8 cellular contexts compared by ENCODE assay signal in genomic region chr6:36679043-36679821, GRCh38. TPM values are rescaled to one million over a fixed set of nuclear protein-coding genes. Genes with fewer than 3 reads are reported as not detected.
DNase-seq lines count a peak whose midpoint lies in the region; ATAC-seq and TF ChIP-seq lines count a peak whose summit lies in the region.

No MANE protein-coding gene starts in this region.

- H3K36me3 Mint-ChIP-seq in Calu3 (ENCODE audit: insufficient read depth, unreplicated experiment): peaks cover 64% of the 10 kb centered on the region
- H3K36me3 Mint-ChIP-seq in activated CD4-positive, alpha-beta memory T cell treated with anti-CD3 and anti-CD28 coated beads for 36 hours: peaks cover 24% of the 10 kb centered on the region

- peak; percentile 65 for DNase-seq in Calu3
- DNase-seq in activated CD4-positive, alpha-beta memory T cell treated with anti-CD3 and anti-CD28 coated beads for 36 hours: peak; percentile 40
- DNase-seq in epithelial cell of esophagus (ENCODE audit: low read depth): peak; percentile 39
- DNase-seq in mucosa of gallbladder (ENCODE audit: low spot score): peak; percentile 53
- peak; percentile 85 to 96 for DNase-seq in tibial artery

- TF ChIP-seq CTCF in Calu3 (IDR thresholded peaks at IDR 0.05; ENCODE audit: unreplicated experiment) (no peak), epithelial cell of esophagus (IDR thresholded peaks at IDR 0.05; ENCODE audit: insufficient read depth, low read depth, low read length, missing control alignments) (no peak), tibial artery (IDR thresholded peaks at IDR 0.05) (no peak)

- intact Hi-C loops in Calu3 (cut with micrococcal nuclease; ENCODE audit: unreplicated experiment): loop anchor here (2.0 kb wide), 1 partner anchor 56 kb away; no protein-coding TSS in a partner anchor
- intact Hi-C loops in activated CD4-positive, alpha-beta memory T cell treated with anti-CD3 and anti-CD28 coated beads for 36 hours (cut with micrococcal nuclease): no loop called here
- intact Hi-C loops in tibial artery (cut with DNase I; ENCODE audit: low total_unique reads): loop anchor here (2.0 kb wide), 1 partner anchor 50 kb away; no protein-coding TSS in a partner anchor

- peak overlapping the region; percentile 99 to 100 for H3K27ac ChIP-seq in tibial artery

- H3K9me3 ChIP-seq in tibial artery: no peaks in the 10 kb centered on the region

- ATAC-seq in HG03439 (IDR thresholded peaks at IDR 0.05; ENCODE audit: unreplicated experiment) (no peak), HG02885 (IDR thresholded peaks at IDR 0.05; ENCODE audit: poor library complexity, unreplicated experiment) (no peak)

- peaks cover 0 to 60% (median 43%) of the 10 kb centered on the region in 4 donors for H3K4me1 ChIP-seq in tibial artery

- no peaks in the 10 kb centered on the region for H3K27me3 Mint-ChIP-seq in Calu3 (ENCODE audit: unreplicated experiment)
- peaks cover 4% of the 10 kb centered on the region for H3K27me3 Mint-ChIP-seq in activated CD4-positive, alpha-beta memory T cell treated with anti-CD3 and anti-CD28 coated beads for 36 hours

- TSS peak; percentile 34 for BruUV-seq in Calu3 (replicated peaks; lab: Mats Ljungman, UMichigan)

- H3K27ac Mint-ChIP-seq in Calu3 (ENCODE audit: unreplicated experiment): peak overlapping the region; percentile 85
- H3K27ac Mint-ChIP-seq in activated CD4-positive, alpha-beta memory T cell treated with anti-CD3 and anti-CD28 coated beads for 36 hours: peak overlapping the region; percentile 95

- no peaks in the 10 kb centered on the region for H3K9me3 Mint-ChIP-seq in Calu3 (ENCODE audit: low read depth, unreplicated experiment)
- no peaks in the 10 kb centered on the region for H3K9me3 Mint-ChIP-seq in activated CD4-positive, alpha-beta memory T cell treated with anti-CD3 and anti-CD28 coated beads for 36 hours

- peaks cover 11 to 27% (median 24%) of the 10 kb centered on the region in 3 donors for H3K36me3 ChIP-seq in tibial artery

- H3K4me3 ChIP-seq in epithelial cell of esophagus (ENCODE audit: low read length): peak overlapping the region; percentile 94
- H3K4me3 ChIP-seq in tibial artery: peak overlapping the region; percentile 95 to 99

- H3K27me3 ChIP-seq in tibial artery: no peaks in the 10 kb centered on the region

- CTCF ChIA-PET in Calu3 (lab: Charles Lee): interaction anchor here (0.5 to 1.1 kb wide), 9 partner anchors 12 to 381 kb away, joined by 3 to 4 read pairs (median 3); no protein-coding TSS in a partner anchor
- CTCF ChIA-PET in activated CD4-positive, alpha-beta memory T cell treated with anti-CD3 and anti-CD28 coated beads for 36 hours (lab: Charles Lee): interaction anchor here (0.7 to 8.3 kb wide), 12 partner anchors 8 to 256 kb away, joined by 3 to 59 read pairs (median 4); no protein-coding TSS in a partner anchor

- H3K4me3 Mint-ChIP-seq in Calu3 (ENCODE audit: low read depth, unreplicated experiment): peak overlapping the region; percentile 99
- peak overlapping the region; percentile 98 for H3K4me3 Mint-ChIP-seq in activated CD4-positive, alpha-beta memory T cell treated with anti-CD3 and anti-CD28 coated beads for 36 hours

- POLR2A ChIA-PET in activated CD4-positive, alpha-beta memory T cell treated with anti-CD3 and anti-CD28 coated beads for 36 hours (lab: Charles Lee): interaction anchor here (0.6 to 3.0 kb wide), 10 partner anchors 11 to 423 kb away, joined by 3 to 13 read pairs (median 4); partner anchors contain the start of gene KCTD20

- TF ChIP-seq RAD21 in Ishikawa (IDR thresholded peaks at IDR 0.05; ENCODE audit: low read depth): no peak

- peaks cover 70% of the 10 kb centered on the region for H3K4me1 Mint-ChIP-seq in Calu3 (ENCODE audit: low read depth, unreplicated experiment)
- peaks cover 53% of the 10 kb centered on the region for H3K4me1 Mint-ChIP-seq in activated CD4-positive, alpha-beta memory T cell treated with anti-CD3 and anti-CD28 coated beads for 36 hours (ENCODE audit: low read depth)

- TF ChIP-seq EP300 in Ishikawa (IDR thresholded peaks at IDR 0.05; ENCODE audit: borderline replicate concordance): peak; percentile 10

TF ChIP-seq in Ishikawa, 13 proteins besides CTCF, POLR2A, EP300 and RAD21:
- peak; percentile 76 for TF ChIP-seq NFIC (IDR thresholded peaks at IDR 0.05)
- peak; percentile 56 for TF ChIP-seq TCF12 (IDR thresholded peaks at IDR 0.05; ENCODE audit: low read depth)
- TF ChIP-seq MAX (IDR thresholded peaks at IDR 0.05): no peak
- no peak for TF ChIP-seq CEBPB (IDR thresholded peaks at IDR 0.05)
- TF ChIP-seq ZBTB7A (IDR thresholded peaks at IDR 0.05; ENCODE audit: low read depth): peak; percentile 83; the same call in 1 of the 2 replicates
- 0 out of 2 replicates have a peak, but pooled peaks have one; percentile 21 for TF ChIP-seq CREB1 (IDR thresholded peaks at IDR 0.05; ENCODE audit: low read depth)
TF ChIP-seq in Ishikawa: peak in this region for 4.

RNA-seq across cellular contexts. Expression of gene CDKN1A, which starts 0.7 kb away (rescaled TPM):
- total RNA-seq in Calu3 (2022) (26.5 and 33.7 TPM in 2 replicates), mucosa of gallbladder (71.2 TPM)
- 10 to 100 TPM; 64.2 to 66.7 TPM for total RNA-seq in activated CD4-positive, alpha-beta memory T cell treated with anti-CD3 and anti-CD28 coated beads for 36 hours

RNA-seq across cellular contexts. Expression of gene RAB44, which starts 18.4 kb away (rescaled TPM):
- total RNA-seq in Calu3 (2022) (not detected in 2 replicates), mucosa of gallbladder (0.75 TPM)
- total RNA-seq in activated CD4-positive, alpha-beta memory T cell treated with anti-CD3 and anti-CD28 coated beads for 36 hours: under 1 TPM; 0.05 TPM

Comparison
In these comparisons a context has a peak if more than half of its experiments do, and no peak if none do; other contexts are left out.
1. DNase-seq: peak in every context shown above with its lines; median percentile 90 in tibial artery; 65 in Calu3; 53 in mucosa of gallbladder; 40 in activated CD4-positive, alpha-beta memory T cell treated with anti-CD3 and anti-CD28 coated beads for 36 hours; 39 in epithelial cell of esophagus.